ENCODE assay signal across 14 cellular contexts in genomic region chr12:31477669-31478068, GRCh38.
A peak's percentile ranks its signal among the peaks of the same experiment; 100 is the strongest.
DNase-seq lines count a peak whose midpoint lies in the region; ATAC-seq and TF ChIP-seq lines count a peak whose summit lies in the region.
"Had no signal": no experiment of that assay in that cellular context is flagged by ENCODE, and none has a peak within 500 bp of the region (broad histone marks: within the 10 kb centered on the region; RNA-seq: fewer than 3 reads in every experiment).

No MANE protein-coding gene starts in this region.

- H3K79me2 ChIP-seq in osteoblast (ENCODE audit: insufficient read depth, low read length) = no peaks in the 10 kb centered on the region

- H3K4me2 ChIP-seq in osteoblast (ENCODE audit: insufficient read depth, low read length) = no peak overlapping the region

- H4K20me1 ChIP-seq in osteoblast (ENCODE audit: insufficient read depth, low read length) = no peaks in the 10 kb centered on the region

- ATAC-seq in GM18519 (IDR thresholded peaks at IDR 0.05; ENCODE audit: low FRiP score, unreplicated experiment) = peak; percentile 58
- peak; percentile 66 for ATAC-seq in GM21723 (IDR thresholded peaks at IDR 0.05; ENCODE audit: unreplicated experiment)
- peak; percentile 73 for ATAC-seq in HG03442 (IDR thresholded peaks at IDR 0.05; ENCODE audit: unreplicated experiment)

- H3K4me3 ChIP-seq in choroid plexus epithelial cell (ENCODE audit: low read depth, low read length) = no peak overlapping the region
- no peak overlapping the region for H3K4me3 ChIP-seq in osteoblast (ENCODE audit: insufficient read depth, low read length)

- H3K27ac ChIP-seq in osteoblast (ENCODE audit: low read depth, low read length) = no peak overlapping the region

- H2AFZ ChIP-seq in osteoblast (ENCODE audit: low read length) = no peak overlapping the region

- peak; percentile 44 for DNase-seq in choroid plexus epithelial cell (ENCODE audit: low read depth)
- no peak for DNase-seq in NCI-H446 (lab: John Stamatoyannopoulos, UW)
- DNase-seq in osteoblast (ENCODE audit: insufficient read length, low spot score, missing footprints) = no peak
- no peak for DNase-seq in NK-92 treated with Interleukin-12 subunit alpha and Interleukin-12 subunit beta, amount 100 ng/mL, for 24 hours (lab: John Stamatoyannopoulos, UW)
- DNase-seq: activated effector memory CD4-positive, alpha-beta T cell treated with Interleukin-2 at 50 U/mL for 16 hours; CD4-positive, CD25-positive, alpha-beta regulatory T cell; effector CD8-positive, alpha-beta T cell; NCI-H1105 treated with DMSO at 0.1 percent for 48 hours; NCI-H510A treated with DMSO at 0.1 percent for 48 hours; occipital lobe; small intestine had no signal

- H3K9me3 ChIP-seq in osteoblast (ENCODE audit: low read depth, low read length) = no peaks in the 10 kb centered on the region

- peaks cover 6% of the 10 kb centered on the region for H3K4me1 ChIP-seq in osteoblast (ENCODE audit: insufficient read depth, low read length)

- H3K36me3 ChIP-seq in osteoblast (ENCODE audit: insufficient read depth, low read length) = no peaks in the 10 kb centered on the region

- no peak for TF ChIP-seq CTCF in choroid plexus epithelial cell (conservative IDR thresholded peaks at IDR 0.05; ENCODE audit: low read depth, low read length)
- TF ChIP-seq CTCF in osteoblast (IDR thresholded peaks at IDR 0.05; ENCODE audit: extremely low read depth, low read depth, low read length) = no peak

- no peaks in the 10 kb centered on the region for H3K27me3 ChIP-seq in osteoblast (ENCODE audit: insufficient read depth, low read length)
